Comparison of ENCODE assay signal across 8 cellular contexts in genomic region chr17:20157078-20157360, GRCh38.
DNase-seq lines count a peak whose midpoint lies in the region; ATAC-seq and TF ChIP-seq lines count a peak whose summit lies in the region.

No MANE protein-coding gene starts in this region.

- H3K27me3 Mint-ChIP-seq in IgD-negative memory B cell: no peaks in the 10 kb centered on the region
- no peaks in the 10 kb centered on the region for H3K27me3 Mint-ChIP-seq in naive B cell

- TF ChIP-seq CTCF in AG04450 (IDR thresholded peaks at IDR 0.05; ENCODE audit: low read depth, low read length) (no peak), colonic mucosa (IDR thresholded peaks at IDR 0.05) (no peak)

- peak overlapping the region in 2 of 3 donors; percentile 5 to 90 for H3K27ac Mint-ChIP-seq in IgD-negative memory B cell
- H3K27ac Mint-ChIP-seq in naive B cell: peak overlapping the region in 3 of 6 donors; percentile 32 to 78 (median 77)

- POLR2A ChIA-PET in AG04450 (lab: Yijun Ruan, JAX): interaction anchor here (1.1 to 2.1 kb wide), 4 partner anchors 16 to 49 kb away, joined by 4 to 11 read pairs (median 6); no protein-coding TSS in a partner anchor

- H3K9me3 Mint-ChIP-seq in IgD-negative memory B cell (no peaks in the 10 kb centered on the region), naive B cell (no peaks in the 10 kb centered on the region)

- H3K4me3 Mint-ChIP-seq in IgD-negative memory B cell (peak overlapping the region in 3 of 4 donors; percentile 78 to 94 (median 94)), naive B cell (peak overlapping the region in 5 of 8 donors; percentile 88 to 94 (median 91))

- H3K4me1 ChIP-seq in colonic mucosa (no peaks in the 10 kb centered on the region), aorta (ENCODE audit: control insufficient read depth in 1 of 2, insufficient read depth in 2 of 2, low read length in 2 of 2) (peaks cover 4 to 6% of the 10 kb centered on the region in 2 donors)

- intact Hi-C loops in colonic mucosa (cut with DNase I) (loop anchor here (10.0 kb wide), 1 partner anchor 48 kb away; no protein-coding TSS in a partner anchor), aorta (cut with DNase I) (loop anchor here in 1 of 2 donors (5.0 kb wide), 1 partner anchor 50 kb away; no protein-coding TSS in a partner anchor)

- H3K27me3 ChIP-seq in AG04450 (ENCODE audit: control insufficient read depth, insufficient read depth, low read length) (no peaks in the 10 kb centered on the region), colonic mucosa (no peaks in the 10 kb centered on the region), aorta (ENCODE audit: control insufficient read depth in 1 of 2, insufficient read depth in 2 of 2, low read length in 1 of 2) (no peaks in the 10 kb centered on the region)

- DNase-seq in AG04450 (ENCODE audit: low read depth, low spot score): no peak
- no peak for DNase-seq in colonic mucosa
- DNase-seq in naive B cell: no peak
- no peak for DNase-seq in NCI-H2107 treated with DMSO at 0.1 percent for 48 hours (lab: John Stamatoyannopoulos, UW; ENCODE audit: unreplicated experiment)
- no peak for DNase-seq in D341Med (ENCODE audit: low spot score)
- DNase-seq in aorta: no peak
- DNase-seq in cerebellar cortex (ENCODE audit: low spot score): no peak

- WGBS in aorta, 2 donors: 53 to 71% methylated on average over 12 of the region's 12 CpGs

- CTCF ChIA-PET in AG04450 (lab: Charles Lee): no interaction called here

- H3K9me3 ChIP-seq in AG04450 (ENCODE audit: control insufficient read depth, insufficient read depth, low read length): no peaks in the 10 kb centered on the region
- no peaks in the 10 kb centered on the region for H3K9me3 ChIP-seq in colonic mucosa
- no peaks in the 10 kb centered on the region for H3K9me3 ChIP-seq in aorta (ENCODE audit: control insufficient read depth, low read length)

- peaks cover 1% of the 10 kb centered on the region for H3K36me3 Mint-ChIP-seq in IgD-negative memory B cell
- H3K36me3 Mint-ChIP-seq in naive B cell: no peaks in the 10 kb centered on the region

- H3K4me1 Mint-ChIP-seq in IgD-negative memory B cell: peaks cover 0 to 5% (median 4%) of the 10 kb centered on the region in 3 donors
- peaks cover 6 to 13% (median 13%) of the 10 kb centered on the region in 3 donors for H3K4me1 Mint-ChIP-seq in naive B cell

- ATAC-seq in naive B cell (ENCODE audit: low read depth in 2 of 2): no peak
- no peak for ATAC-seq in aorta (ENCODE audit: low FRiP score)

- H3K27ac ChIP-seq in AG04450 (ENCODE audit: low read depth, low read length) (peak overlapping the region; percentile 47), colonic mucosa (peak overlapping the region; percentile 86), aorta (ENCODE audit: low read depth in 1 of 2, low read length in 2 of 2) (no peak overlapping the region)

- peak overlapping the region in 1 of 2 donors; percentile 91 for H3K9ac ChIP-seq in colonic mucosa (ENCODE audit: low read depth in 2 of 2, low read length in 2 of 2)

- H3K4me3 ChIP-seq in AG04450 (ENCODE audit: low read depth, low read length) (peak overlapping the region; percentile 78), colonic mucosa (peak overlapping the region; percentile 74), aorta (ENCODE audit: low read length in 2 of 2) (peak overlapping the region in 1 of 2 donors; percentile 74)

- no peaks in the 10 kb centered on the region for H3K36me3 ChIP-seq in colonic mucosa
- no peaks in the 10 kb centered on the region for H3K36me3 ChIP-seq in aorta (ENCODE audit: control insufficient read depth in 1 of 2, insufficient read depth in 2 of 2, low read length in 1 of 2)

Comparison
In these comparisons a context has a peak if more than half of its experiments do, and no peak if none do; other contexts are left out.
1. H3K27ac ChIP-seq: peak in AG04450 (single experiment) and colonic mucosa (single experiment); none in aorta (0 of 2).